Comparison of ENCODE assay signal across 8 cellular contexts in the genomic region with DNA sequence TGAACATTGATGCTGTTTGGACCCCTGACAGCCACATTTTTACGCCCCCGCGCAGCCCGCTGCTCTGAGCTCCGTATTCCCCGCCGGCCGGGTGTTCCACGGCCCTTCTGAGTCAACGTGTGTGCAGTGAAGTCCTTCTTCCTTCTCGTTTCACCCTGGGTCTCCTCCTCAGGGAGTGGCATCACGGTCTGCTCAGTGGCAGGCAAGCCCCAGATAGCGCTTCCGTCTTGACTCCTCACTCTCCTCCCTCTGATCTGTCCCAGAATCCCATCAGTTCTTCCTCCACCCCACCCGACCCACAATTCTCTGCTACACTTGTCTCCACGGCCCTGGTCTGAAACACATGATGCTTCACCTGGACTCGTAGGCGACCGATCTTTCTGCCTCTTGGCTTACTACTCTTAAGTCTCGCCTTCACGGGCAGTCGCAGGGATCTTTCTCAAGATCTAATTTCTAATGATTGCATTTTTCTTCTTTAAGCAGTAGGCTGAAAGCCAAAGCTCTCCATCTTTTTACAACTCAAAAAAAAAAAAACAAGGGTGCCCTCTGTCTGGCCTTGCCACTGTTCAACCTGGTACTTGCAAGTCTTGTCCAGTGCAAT. TPM values are rescaled to one million over a fixed set of nuclear protein-coding genes. Genes with fewer than 3 reads are reported as not detected.
DNase-seq lines count a peak whose midpoint lies in the region; ATAC-seq, FAIRE-seq and TF ChIP-seq lines count a peak whose summit lies in the region.

No MANE protein-coding gene starts in this region.

- H3K36me3 ChIP-seq in BE2C (no peaks in the 10 kb centered on the region), HAP-1 (replicated peaks) (no peaks in the 10 kb centered on the region), spleen (no peaks in the 10 kb centered on the region)

- ATAC-seq in HG02885 (IDR thresholded peaks at IDR 0.05; ENCODE audit: poor library complexity, unreplicated experiment) (no peak), HG02678 (IDR thresholded peaks at IDR 0.05; ENCODE audit: unreplicated experiment) (no peak)

- 4 to 9% (median 7%) methylated on average over 22 of the region's 22 CpGs for WGBS in spleen, 5 donors

- peak overlapping the region; percentile 66 to 93 (median 88) for H3K27ac ChIP-seq in spleen

- in situ Hi-C loops in HAP-1 (cut with MboI; ENCODE audit: low sequenced_read_pairs): no loop called here
- in situ Hi-C loops in astrocyte of the spinal cord (cut with HindIII; ENCODE audit: low sequenced_read_pairs): no loop called here

- intact Hi-C loops in spleen (cut with DNase I; ENCODE audit: low total_unique reads): no loop called here

- no peak for TF ChIP-seq POLR2A in spleen (IDR thresholded peaks at IDR 0.05)

- no peaks in the 10 kb centered on the region for H3K9me3 ChIP-seq in BE2C
- no peaks in the 10 kb centered on the region; the same call in 1 of the 2 replicates for H3K9me3 ChIP-seq in HAP-1
- no peaks in the 10 kb centered on the region for H3K9me3 ChIP-seq in spleen

- no peak for TF ChIP-seq CTCF in BE2C (IDR thresholded peaks at IDR 0.05; ENCODE audit: low read depth, low read length)
- no peak for TF ChIP-seq CTCF in astrocyte of the spinal cord (IDR thresholded peaks at IDR 0.05; ENCODE audit: low read depth, low read length)
- TF ChIP-seq CTCF in spleen (IDR thresholded peaks at IDR 0.05 in 8 of 11, conservative IDR thresholded peaks at IDR 0.05 in 3 of 11): no peak

- DNase-seq in BE2C (no peak), HAP-1 (ENCODE audit: low spot score in 2 of 2) (peak; percentile 45 to 71), RCC 7860 (ENCODE audit: low spot score) (peak; percentile 9), astrocyte of the spinal cord (ENCODE audit: low read depth, low spot score) (no peak), inferior parietal cortex (ENCODE audit: extremely low spot score) (peak; percentile 27), spleen (peak; percentile 84)

- H3K4me3 ChIP-seq in BE2C (ENCODE audit: low read depth, low read length): peak overlapping the region; percentile 68
- peak overlapping the region; percentile 38 for H3K4me3 ChIP-seq in HAP-1
- H3K4me3 ChIP-seq in astrocyte of the spinal cord (ENCODE audit: low read depth, low read length): peak overlapping the region; percentile 68
- peak overlapping the region; percentile 58 to 98 (median 85) for H3K4me3 ChIP-seq in spleen

- H3K4me1 ChIP-seq in BE2C (no peaks in the 10 kb centered on the region; the same call in 1 of the 2 replicates), HAP-1 (peaks cover 9% of the 10 kb centered on the region), spleen (peaks cover 10 to 39% (median 28%) of the 10 kb centered on the region in 6 donors)

- H3K27me3 ChIP-seq in BE2C (no peaks in the 10 kb centered on the region; the same call in 1 of the 2 replicates), HAP-1 (ENCODE audit: low read depth) (no peaks in the 10 kb centered on the region), spleen (replicated peaks in 1 of 7) (peaks cover 0 to 23% (median 0%) of the 10 kb centered on the region in 7 donors)

- FAIRE-seq in RCC 7860 (lab: Jason Lieb, UNC): no peak

RNA-seq across cellular contexts. Expression of gene CCNE1, which starts 33.9 kb away (rescaled TPM):
- polyA plus RNA-seq in BE2C (2012; ENCODE audit: insufficient read depth, insufficient read length, low read depth): 1.5 TPM
- 1 to 10 TPM; 2.3 to 4.8 (median 4.0) TPM for total RNA-seq in spleen
- polyA plus RNA-seq in spleen: 1 to 10 TPM; 3.5 to 4.0 (median 3.9) TPM

Comparison
In these comparisons a context has a peak if more than half of its experiments do, and no peak if none do; other contexts are left out.
1. DNase-seq: peak in HAP-1 (2 of 2), RCC 7860 (single experiment), inferior parietal cortex (single experiment) and spleen (single experiment); none in BE2C (single experiment) and astrocyte of the spinal cord (single experiment).
2. Peak in every context shown above with its lines, with median percentiles within 50 percentile points of each other: H3K4me3 ChIP-seq.